Comparison of ENCODE assay signal across 2 cellular contexts in genomic region chr14:61300754-61301153, GRCh38.
TF ChIP-seq lines count a peak whose summit lies in the region.

No MANE protein-coding gene starts in this region.

TF ChIP-seq in GM23338, 12 proteins besides CTCF, POLR2A, EP300 and RAD21 (continued from another document):
- no peak for TF ChIP-seq STAT1 (IDR thresholded peaks at IDR 0.05; ENCODE audit: unreplicated experiment)
- no peak for TF ChIP-seq REST (IDR thresholded peaks at IDR 0.05; ENCODE audit: unreplicated experiment)
- TF ChIP-seq ZNF331 (CRISPR knock-in tag; IDR thresholded peaks at IDR 0.05; ENCODE audit: low read depth): no peak
- no peak for TF ChIP-seq JUNB (IDR thresholded peaks at IDR 0.05; ENCODE audit: unreplicated experiment)
- no peak for TF ChIP-seq CREB1 (CRISPR knock-in tag; IDR thresholded peaks at IDR 0.05; ENCODE audit: low read depth)
- TF ChIP-seq ETS1 (IDR thresholded peaks at IDR 0.05): no peak
- no peak for TF ChIP-seq EZH2 (IDR thresholded peaks at IDR 0.05; ENCODE audit: low read depth, unreplicated experiment)

TF ChIP-seq in IMR-90, 13 proteins besides CTCF, POLR2A, EP300 and RAD21 (continued from another document):
- no peak for TF ChIP-seq USF2 (IDR thresholded peaks at IDR 0.05; ENCODE audit: low read depth, low read length)
- no peak for TF ChIP-seq RCOR1 (IDR thresholded peaks at IDR 0.05; ENCODE audit: insufficient replicate concordance, low read length)
- no peak for TF ChIP-seq ELK1 (IDR thresholded peaks at IDR 0.05; ENCODE audit: borderline replicate concordance, low read depth, low read length)
- TF ChIP-seq MAFK (IDR thresholded peaks at IDR 0.05; ENCODE audit: low read depth, low read length): no peak
- TF ChIP-seq CEBPB (IDR thresholded peaks at IDR 0.05; ENCODE audit: low read depth, low read length): no peak
